1 cellular context compared by ENCODE assay signal in genomic region chr3:169835533-169835932, GRCh38.
TF ChIP-seq lines count a peak whose summit lies in the region.

No MANE protein-coding gene starts in this region.

TF ChIP-seq in SK-N-SH treated with all-trans-retinoic acid at 6 μM for 48 hours, 23 proteins besides CTCF, POLR2A, EP300 and RAD21 (continued from another document):
- TF ChIP-seq ZNF70 (CRISPR knock-in tag; IDR thresholded peaks at IDR 0.05) = no peak
- no peak for TF ChIP-seq TOX (CRISPR knock-in tag; IDR thresholded peaks at IDR 0.05; ENCODE audit: borderline replicate concordance)
- no peak for TF ChIP-seq PPARA (CRISPR knock-in tag; IDR thresholded peaks at IDR 0.05; ENCODE audit: borderline replicate concordance)
- no peak for TF ChIP-seq ZFP3 (CRISPR knock-in tag; IDR thresholded peaks at IDR 0.05)
- no peak for TF ChIP-seq OSR1 (CRISPR knock-in tag; IDR thresholded peaks at IDR 0.05)
- TF ChIP-seq BACH2 (CRISPR knock-in tag; IDR thresholded peaks at IDR 0.05; ENCODE audit: borderline replicate concordance) = no peak
- TF ChIP-seq ZC3H10 (CRISPR knock-in tag; IDR thresholded peaks at IDR 0.05) = no peak
- no peak for TF ChIP-seq RARB (CRISPR knock-in tag; IDR thresholded peaks at IDR 0.05)
- no peak for TF ChIP-seq TCF4 (CRISPR knock-in tag; IDR thresholded peaks at IDR 0.05; ENCODE audit: borderline replicate concordance)
- TF ChIP-seq ZNF565 (CRISPR knock-in tag; conservative IDR thresholded peaks at IDR 0.05; ENCODE audit: low read depth) = no peak
- TF ChIP-seq PATZ1 (CRISPR knock-in tag; IDR thresholded peaks at IDR 0.05; ENCODE audit: borderline replicate concordance) = no peak
- no peak for TF ChIP-seq ESRRG (CRISPR knock-in tag; IDR thresholded peaks at IDR 0.05)
